In genomic region chrX:48826135-48826875, GRCh38 we compare ENCODE assay signal across 16 cellular contexts. TPM values are rescaled to one million over a fixed set of nuclear protein-coding genes. Genes with fewer than 3 reads are reported as not detected.
DNase-seq lines count a peak whose midpoint lies in the region; ATAC-seq and TF ChIP-seq lines count a peak whose summit lies in the region.
"Had no signal": no experiment of that assay in that cellular context is flagged by ENCODE, and none has a peak within 500 bp of the region (broad histone marks: within the 10 kb centered on the region; RNA-seq: fewer than 3 reads in every experiment).

Gene ERAS (plus strand): TSS chrX:48826513. CDS start chrX:48829124, 2,611 bp downstream.

- peak within 1 kb of the TSS in 1 of 2 donors; percentile 36 for H3K27ac Mint-ChIP-seq in activated naive CD4-positive, alpha-beta T cell treated with anti-CD3 and anti-CD28 coated beads, Interleukin-2, amount 50 U/mL, for 72 hours
- peak within 1 kb of the TSS in 1 of 9 donors; percentile 67 for H3K27ac Mint-ChIP-seq in naive thymus-derived CD4-positive, alpha-beta T cell
- H3K27ac Mint-ChIP-seq: activated T-helper 2 cell treated with anti-CD3 and anti-CD28 coated beads, Interferon-gamma antibody, Interleukin-2, Interleukin-4, amounts not matched to agents 10 μg/mL and 5 μg/mL and 100 μg/mL, durations not matched to agents 14 hours and 24 hours and 36 hours; nephron progenitor cell had no signal

- peaks cover 0 to 4% of the 10 kb centered on the region in 2 donors for H3K36me3 Mint-ChIP-seq in activated naive CD4-positive, alpha-beta T cell treated with anti-CD3 and anti-CD28 coated beads, Interleukin-2, amount 50 U/mL, for 72 hours
- H3K36me3 Mint-ChIP-seq in naive thymus-derived CD4-positive, alpha-beta T cell: peaks cover 0 to 20% (median 3%) of the 10 kb centered on the region in 5 donors

- H3K27ac ChIP-seq in naive thymus-derived CD4-positive, alpha-beta T cell (ENCODE audit: low read depth, low read length): no peak within 1 kb of the TSS
- H3K27ac ChIP-seq in thyroid gland: no peak within 1 kb of the TSS
- H3K27ac ChIP-seq: heart left ventricle had no signal

- H3K4me3 ChIP-seq in naive thymus-derived CD4-positive, alpha-beta T cell (ENCODE audit: low read length): no peak within 1 kb of the TSS
- H3K4me3 ChIP-seq in thyroid gland (replicated peaks in 1 of 3): no peak within 1 kb of the TSS
- H3K4me3 ChIP-seq: heart left ventricle had no signal

- no peaks in the 10 kb centered on the region for H3K9me3 ChIP-seq in ES-I3 (ENCODE audit: control insufficient read depth, insufficient read depth, low read length)
- no peaks in the 10 kb centered on the region for H3K9me3 ChIP-seq in naive thymus-derived CD4-positive, alpha-beta T cell (ENCODE audit: control insufficient read depth in 2 of 3, low read length in 3 of 3)
- H3K9me3 ChIP-seq in thyroid gland: no peaks in the 10 kb centered on the region

- TF ChIP-seq CTCF in GM20000 (IDR thresholded peaks at IDR 0.05; ENCODE audit: extremely low read depth, missing control alignments): no peak
- no peak for TF ChIP-seq CTCF in thyroid gland (IDR thresholded peaks at IDR 0.05)

- H3K4me1 ChIP-seq in ES-I3 (ENCODE audit: insufficient read depth, low read length) (no peaks in the 10 kb centered on the region), thyroid gland (no peaks in the 10 kb centered on the region)
- no peaks in the 10 kb centered on the region for H3K4me1 ChIP-seq in naive thymus-derived CD4-positive, alpha-beta T cell (ENCODE audit: control insufficient read depth in 2 of 2, insufficient read depth in 2 of 2, low read length in 2 of 2)
- H3K4me1 ChIP-seq: heart left ventricle had no signal

- H3K9me3 Mint-ChIP-seq in activated naive CD4-positive, alpha-beta T cell treated with anti-CD3 and anti-CD28 coated beads, Interleukin-2, amount 50 U/mL, for 72 hours: no peaks in the 10 kb centered on the region
- H3K9me3 Mint-ChIP-seq in naive thymus-derived CD4-positive, alpha-beta T cell: peaks cover 0 to 5% (median 0%) of the 10 kb centered on the region in 11 donors
- H3K9me3 Mint-ChIP-seq: activated T-helper 2 cell treated with anti-CD3 and anti-CD28 coated beads, Interferon-gamma antibody, Interleukin-2, Interleukin-4, amounts not matched to agents 10 μg/mL and 5 μg/mL and 100 μg/mL, durations not matched to agents 14 hours and 24 hours and 36 hours had no signal

- CTCF ChIA-PET in naive thymus-derived CD4-positive, alpha-beta T cell (lab: Charles Lee): interaction anchor here (0.6 to 1.6 kb wide), 2 partner anchors 65 to 122 kb away, joined by 3 read pairs; no protein-coding TSS in a partner anchor

- peak; percentile 47 to 51 for ATAC-seq in activated naive CD4-positive, alpha-beta T cell treated with anti-CD3 and anti-CD28 coated beads, Interleukin-2, amount 50 U/mL, for 72 hours
- peak; percentile 59 for ATAC-seq in naive thymus-derived CD4-positive, alpha-beta T cell
- ATAC-seq in GM19397 (IDR thresholded peaks at IDR 0.05; ENCODE audit: unreplicated experiment): no peak
- ATAC-seq: heart left ventricle, left ventricle myocardium superior had no signal

- no peaks in the 10 kb centered on the region for H3K27me3 ChIP-seq in naive thymus-derived CD4-positive, alpha-beta T cell (ENCODE audit: control insufficient read depth in 2 of 2, insufficient read depth in 2 of 2, low read length in 2 of 2)
- no peaks in the 10 kb centered on the region for H3K27me3 ChIP-seq in thyroid gland

- peak within 1 kb of the TSS; percentile 18 for H3K9ac ChIP-seq in ES-I3 (ENCODE audit: low read depth, low read length)

- no CpG with 5 or more reads among the region's 67 CpGs for WGBS in thyroid gland, 2 donors

- POLR2A ChIA-PET in naive thymus-derived CD4-positive, alpha-beta T cell (lab: Charles Lee): no interaction called here

- peaks cover 19 to 33% (median 21%) of the 10 kb centered on the region in 5 donors for H3K27me3 Mint-ChIP-seq in naive thymus-derived CD4-positive, alpha-beta T cell

- DNase-seq in GM20000 (ENCODE audit: low spot score) (peak; percentile 42), thyroid gland (no peak), NCI-H2081 treated with DMSO at 0.1 percent for 48 hours (lab: John Stamatoyannopoulos, UW) (no peak)
- DNase-seq in activated naive CD4-positive, alpha-beta T cell treated with anti-CD3 and anti-CD28 coated beads, Interleukin-2, amount 50 U/mL, for 72 hours (ENCODE audit: low spot score in 2 of 2): no peak
- no peak for DNase-seq in naive thymus-derived CD4-positive, alpha-beta T cell
- DNase-seq: caudate nucleus, heart left ventricle, left ventricle myocardium superior, NCI-H1930, nephron progenitor cell, SIG-M5 had no signal

- H3K4me3 Mint-ChIP-seq in naive thymus-derived CD4-positive, alpha-beta T cell: peak within 1 kb of the TSS in 9 of 10 donors; percentile 5 to 78 (median 57)
- H3K4me3 Mint-ChIP-seq: nephron progenitor cell had no signal

- peaks cover 0 to 9% (median 3%) of the 10 kb centered on the region in 7 donors for H3K4me1 Mint-ChIP-seq in naive thymus-derived CD4-positive, alpha-beta T cell
- H3K4me1 Mint-ChIP-seq: nephron progenitor cell had no signal

- intact Hi-C loops in naive thymus-derived CD4-positive, alpha-beta T cell (cut with micrococcal nuclease): no loop called here
- intact Hi-C loops in thyroid gland (cut with DNase I): no loop called here

- no peak for TF ChIP-seq POLR2A in thyroid gland (IDR thresholded peaks at IDR 0.05)

- no peaks in the 10 kb centered on the region for H3K36me3 ChIP-seq in ES-I3 (ENCODE audit: insufficient read depth, low read length)
- H3K36me3 ChIP-seq in naive thymus-derived CD4-positive, alpha-beta T cell (ENCODE audit: control insufficient read depth in 2 of 3, insufficient read depth in 3 of 3, low read length in 3 of 3): no peaks in the 10 kb centered on the region
- no peaks in the 10 kb centered on the region for H3K36me3 ChIP-seq in thyroid gland

RNA-seq across cellular contexts. Expression of gene ERAS, which starts in this region (rescaled TPM):
- total RNA-seq in activated naive CD4-positive, alpha-beta T cell treated with anti-CD3 and anti-CD28 coated beads, Interleukin-2, amount 50 U/mL, for 72 hours: under 1 TPM; 0.23 to 0.31 TPM
- not detected for total RNA-seq in naive thymus-derived CD4-positive, alpha-beta T cell
- not detected for polyA plus RNA-seq in naive thymus-derived CD4-positive, alpha-beta T cell
- total RNA-seq in thyroid gland: not detected
- total RNA-seq: activated T-helper 2 cell treated with anti-CD3 and anti-CD28 coated beads, Interferon-gamma antibody, Interleukin-2, Interleukin-4, amounts not matched to agents 10 μg/mL and 5 μg/mL and 100 μg/mL, durations not matched to agents 14 hours and 24 hours and 36 hours; endothelial cell of umbilical vein; heart left ventricle; left ventricle myocardium superior; temporal lobe had no signal
- polyA plus RNA-seq: heart left ventricle had no signal

Comparison
In these comparisons a context has a peak if more than half of its experiments do, and no peak if none do; other contexts are left out.
1. Peak in ATAC-seq in activated naive CD4-positive, alpha-beta T cell treated with anti-CD3 and anti-CD28 coated beads, Interleukin-2, amount 50 U/mL, for 72 hours; RNA of the gene not detected or under 1 TPM.
2. Peak in ATAC-seq in naive thymus-derived CD4-positive, alpha-beta T cell; RNA of the gene not detected or under 1 TPM.